Comparison of ENCODE assay signal across 8 cellular contexts in genomic region chr12:46145881-46146280, GRCh38.
"Had no signal": no experiment of that assay in that cellular context is flagged by ENCODE, and none has a peak within 500 bp of the region (broad histone marks: within the 10 kb centered on the region; RNA-seq: fewer than 3 reads in every experiment).

No MANE protein-coding gene starts in this region.

- ATAC-seq: K562 had no signal

- DNase-seq: GM23248, GOT3, H7, HCEC 1CT, HFFc6, IMR-90, KG1 had no signal

- H3K4me3 Mint-ChIP-seq: HFFc6 had no signal

- H3K27ac ChIP-seq: GM23248 had no signal

- H3K9ac ChIP-seq: GM23248 had no signal

- H3K4me3 ChIP-seq: GM23248, K562 had no signal

- H3K27ac Mint-ChIP-seq: HFFc6 had no signal

- H2AFZ ChIP-seq: GM23248 had no signal

- H3K9me3 Mint-ChIP-seq: HFFc6 had no signal
